ENCODE assay signal across 5 cellular contexts in the genomic region with DNA sequence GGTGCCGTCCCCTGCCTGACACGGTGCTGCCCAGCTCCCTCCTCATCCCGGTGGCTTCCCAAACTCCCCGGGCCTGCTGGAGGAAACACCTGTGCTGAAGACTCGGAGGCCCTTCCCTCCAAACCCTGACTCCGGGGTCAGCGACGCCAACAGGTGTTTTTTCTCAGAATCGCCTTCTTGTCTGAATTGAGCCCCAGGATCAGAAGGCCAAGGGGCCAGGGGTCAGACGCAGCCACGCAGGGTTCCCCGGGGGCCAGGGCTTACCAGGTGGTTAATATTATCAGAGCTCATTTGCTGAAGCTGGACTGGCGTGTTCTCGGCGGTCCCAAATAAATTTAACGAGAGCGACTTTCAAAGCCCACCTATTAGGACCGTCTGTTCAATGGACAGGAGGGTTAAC.
"Had no signal": no experiment of that assay in that cellular context is flagged by ENCODE, and none has a peak within 500 bp of the region (broad histone marks: within the 10 kb centered on the region; RNA-seq: fewer than 3 reads in every experiment).

No MANE protein-coding gene starts in this region.

- H3K27ac ChIP-seq: HL-60 had no signal

- DNase-seq: IMR-90, KBM-7, KG1 had no signal

- H3K4me3 ChIP-seq: K562 had no signal
